1 cellular context compared by ENCODE assay signal in genomic region chr10:131387018-131387529, GRCh38.
TF ChIP-seq lines count a peak whose summit lies in the region.

No MANE protein-coding gene starts in this region.

TF ChIP-seq in GM23338, 12 proteins besides CTCF, POLR2A, EP300 and RAD21 (continued from another document):
- TF ChIP-seq ZNF462 (CRISPR knock-in tag; IDR thresholded peaks at IDR 0.05): no peak
- TF ChIP-seq JUNB (IDR thresholded peaks at IDR 0.05; ENCODE audit: unreplicated experiment): no peak
TF ChIP-seq in GM23338: peak in this region for 0.
